Comparison of ENCODE assay signal across 19 cellular contexts in genomic region chr20:25749667-25750066, GRCh38.
"Had no signal": no experiment of that assay in that cellular context is flagged by ENCODE, and none has a peak within 500 bp of the region (broad histone marks: within the 10 kb centered on the region; RNA-seq: fewer than 3 reads in every experiment).

No MANE protein-coding gene starts in this region.

- H3K9me3 Mint-ChIP-seq: activated CD4-positive, alpha-beta T cell treated with anti-CD3 and anti-CD28 coated beads, Interleukin-2, amount 10 ng/mL, durations not matched to agents 7 days and 5 days; activated T-helper 1 cell treated with anti-CD3 and anti-CD28 coated beads, Interleukin-12 subunit alpha, Interleukin-12 subunit beta, Interleukin-2, Interleukin-4 antibody, amounts not matched to agents 30 ng/mL and 10 ng/mL and 1 ng/mL, durations not matched to agents 14 hours and 24 hours and 36 hours; naive thymus-derived CD4-positive, alpha-beta T cell; stimulated activated naive CD8-positive, alpha-beta T cell treated with anti-CD3 and anti-CD28 coated beads, Interleukin-15, Interleukin-2, amounts not matched to agents 100 ng/mL and 50 ng/mL, for 24 hours had no signal

- DNase-seq: activated CD4-positive, alpha-beta T cell treated with anti-CD3 and anti-CD28 coated beads, Interleukin-2, amount 10 ng/mL, durations not matched to agents 7 days and 5 days; activated CD4-positive, CD25-positive, alpha-beta regulatory T cell; activated CD8-positive, alpha-beta T cell treated with anti-CD3 and anti-CD28 coated beads, Interleukin-2, amount 10 ng/mL, durations not matched to agents 7 days and 5 days; activated gamma-delta T cell; cortex of kidney; foreskin fibroblast; heart right ventricle; kidney; lower lobe of right lung; naive thymus-derived CD4-positive, alpha-beta T cell; spleen; stimulated activated CD4-positive, alpha-beta T cell treated with anti-CD3 and anti-CD28 coated beads, Interleukin-4, amount 100 ng/mL, for 24 hours; T-helper 17 cell; tibial artery had no signal

- H3K27ac ChIP-seq: heart right ventricle, lower lobe of right lung, ovary, prostate gland, spleen had no signal

- H3K36me3 ChIP-seq: heart right ventricle, lower lobe of right lung, ovary, prostate gland, spleen, tibial artery had no signal

- H3K27me3 ChIP-seq: heart right ventricle, ovary, spleen, tibial artery had no signal

- H3K9me3 ChIP-seq: heart right ventricle, lower lobe of right lung, ovary, prostate gland, spleen, tibial artery had no signal

- H3K4me3 ChIP-seq: ovary, prostate gland, tibial artery had no signal

- ATAC-seq: activated CD8-positive, alpha-beta T cell treated with anti-CD3 and anti-CD28 coated beads, Interleukin-2, amount 10 ng/mL, durations not matched to agents 7 days and 5 days; left lobe of liver; naive thymus-derived CD4-positive, alpha-beta T cell; T-helper 17 cell had no signal

- H3K36me3 Mint-ChIP-seq: naive thymus-derived CD4-positive, alpha-beta T cell had no signal

- H3K27ac Mint-ChIP-seq: activated CD4-positive, alpha-beta T cell treated with anti-CD3 and anti-CD28 coated beads, Interleukin-2, amount 10 ng/mL, durations not matched to agents 7 days and 5 days; activated CD8-positive, alpha-beta T cell treated with anti-CD3 and anti-CD28 coated beads, Interleukin-2, amount 10 ng/mL, durations not matched to agents 7 days and 5 days; activated T-helper 1 cell treated with anti-CD3 and anti-CD28 coated beads, Interleukin-12 subunit alpha, Interleukin-12 subunit beta, Interleukin-2, Interleukin-4 antibody, amounts not matched to agents 30 ng/mL and 10 ng/mL and 1 ng/mL, durations not matched to agents 14 hours and 24 hours and 36 hours had no signal

- H3K27me3 Mint-ChIP-seq: activated CD4-positive, alpha-beta T cell treated with anti-CD3 and anti-CD28 coated beads, Interleukin-2, amount 10 ng/mL, durations not matched to agents 7 days and 5 days; naive thymus-derived CD4-positive, alpha-beta T cell; stimulated activated naive CD8-positive, alpha-beta T cell treated with anti-CD3 and anti-CD28 coated beads, Interleukin-15, Interleukin-2, amounts not matched to agents 100 ng/mL and 50 ng/mL, for 24 hours; T-helper 17 cell had no signal

- H3K4me1 ChIP-seq: prostate gland had no signal

- H3K4me3 Mint-ChIP-seq: activated CD4-positive, alpha-beta T cell treated with anti-CD3 and anti-CD28 coated beads, Interleukin-2, amount 10 ng/mL, durations not matched to agents 7 days and 5 days; activated T-helper 1 cell treated with anti-CD3 and anti-CD28 coated beads, Interleukin-12 subunit alpha, Interleukin-12 subunit beta, Interleukin-2, Interleukin-4 antibody, amounts not matched to agents 30 ng/mL and 10 ng/mL and 1 ng/mL, durations not matched to agents 14 hours and 24 hours and 36 hours; stimulated activated naive CD8-positive, alpha-beta T cell treated with anti-CD3 and anti-CD28 coated beads, Interleukin-15, Interleukin-2, amounts not matched to agents 100 ng/mL and 50 ng/mL, for 24 hours had no signal
